In genomic region chr11:123107945-123108344, GRCh38 we compare ENCODE assay signal across 20 cellular contexts. TPM values are rescaled to one million over a fixed set of nuclear protein-coding genes. Genes with fewer than 3 reads are reported as not detected.
DNase-seq lines count a peak whose midpoint lies in the region; ATAC-seq and TF ChIP-seq lines count a peak whose summit lies in the region.
"Had no signal": no experiment of that assay in that cellular context is flagged by ENCODE, and none has a peak within 500 bp of the region (broad histone marks: within the 10 kb centered on the region; RNA-seq: fewer than 3 reads in every experiment).

No MANE protein-coding gene starts in this region.

- intact Hi-C loops in A673 (cut with micrococcal nuclease; ENCODE audit: unreplicated experiment): no loop called here

- H3K27me3 Mint-ChIP-seq in HFFc6 (ENCODE audit: insufficient read depth) (peaks cover 1% of the 10 kb centered on the region; the same call in 1 of the 2 replicates), mesothelial cell of epicardium (ENCODE audit: low read depth) (no peaks in the 10 kb centered on the region)
- H3K27me3 Mint-ChIP-seq: T-cell had no signal

- H3K9me3 ChIP-seq in A673 (ENCODE audit: low read depth, low read length, poor library complexity, severe bottlenecking): no peaks in the 10 kb centered on the region
- H3K9me3 ChIP-seq: A549, BE2C, Peyer's patch had no signal

- no peak for DNase-seq in A673 (ENCODE audit: low spot score)
- no peak for DNase-seq in HFFc6
- DNase-seq in cerebellar cortex (ENCODE audit: low spot score): peak; percentile 35
- no peak for DNase-seq in mesothelial cell of epicardium (ENCODE audit: low spot score in 2 of 2, unreplicated experiment in 2 of 2)
- DNase-seq in NCI-H2107 treated with DMSO at 0.1 percent for 48 hours (lab: John Stamatoyannopoulos, UW; ENCODE audit: unreplicated experiment): no peak
- DNase-seq in islet precursor cell: no peak
- DNase-seq: BE2C, DND-41, H9, MV-4-11, NCI-H1105 treated with DMSO at 0.1 percent for 48 hours, NCI-H1694, NCI-H2081, NCI-H774, Peyer's patch, T-cell had no signal

- no peak overlapping the region for H3K4me3 ChIP-seq in A673 (ENCODE audit: low read depth, low read length, poor library complexity, severe bottlenecking)
- H3K4me3 ChIP-seq: A549, GM12878, Peyer's patch had no signal

- BruUV-seq in A673 (replicated peaks; lab: Mats Ljungman, UMichigan): no TSS peak

- H3K4me3 Mint-ChIP-seq in HFFc6 (no peak overlapping the region), mesothelial cell of epicardium (no peak overlapping the region)
- H3K4me3 Mint-ChIP-seq: IgD-negative memory B cell, T-cell had no signal

- H3K9me3 Mint-ChIP-seq in HFFc6: no peaks in the 10 kb centered on the region
- H3K9me3 Mint-ChIP-seq in mesothelial cell of epicardium: no peaks in the 10 kb centered on the region
- H3K9me3 Mint-ChIP-seq: H9, IgD-negative memory B cell, T-cell had no signal

- peaks cover 35% of the 10 kb centered on the region for H3K4me1 ChIP-seq in A673 (ENCODE audit: insufficient read depth, low read length, poor library complexity, severe bottlenecking)
- H3K4me1 ChIP-seq: Peyer's patch had no signal

- H3K27ac Mint-ChIP-seq in HFFc6 (peak overlapping the region; percentile 49), mesothelial cell of epicardium (peak overlapping the region; percentile 41)
- H3K27ac Mint-ChIP-seq: IgD-negative memory B cell, T-cell had no signal

- no peaks in the 10 kb centered on the region for H3K36me3 ChIP-seq in A673 (ENCODE audit: insufficient read depth, low read length, poor library complexity, severe bottlenecking)
- H3K36me3 ChIP-seq: BE2C, Peyer's patch had no signal

- H3K36me3 Mint-ChIP-seq in HFFc6 (ENCODE audit: low read depth) (0 out of 2 replicates have a peak, but pooled peaks cover 4% of the 10 kb centered on the region), mesothelial cell of epicardium (no peaks in the 10 kb centered on the region)
- H3K36me3 Mint-ChIP-seq: IgD-negative memory B cell, T-cell had no signal

- H3K27ac ChIP-seq in A673 (ENCODE audit: low read depth, low read length, poor library complexity, severe bottlenecking): peak overlapping the region; percentile 48
- H3K27ac ChIP-seq: A549, Peyer's patch had no signal

- POLR2A ChIA-PET in A673 (lab: Charles Lee; ENCODE audit: low non-redundant PET): no interaction called here

- CTCF ChIA-PET in A673 (lab: Charles Lee): interaction anchor here (0.6 to 6.9 kb wide), 5 partner anchors 21 to 395 kb away, joined by 3 to 61 read pairs (median 7); no protein-coding TSS in a partner anchor

- H3K4me1 Mint-ChIP-seq in HFFc6 (ENCODE audit: low read depth) (peaks cover 67% of the 10 kb centered on the region), mesothelial cell of epicardium (peaks cover 10% of the 10 kb centered on the region)

- TF ChIP-seq CTCF in A673 (conservative IDR thresholded peaks at IDR 0.05; ENCODE audit: low read depth, low read length): no peak
- TF ChIP-seq CTCF in HFFc6 (IDR thresholded peaks at IDR 0.05): no peak
- no peak for TF ChIP-seq CTCF in mesothelial cell of epicardium (IDR thresholded peaks at IDR 0.05; ENCODE audit: unreplicated experiment)

- no peak for ATAC-seq in HG03342 (IDR thresholded peaks at IDR 0.05; ENCODE audit: unreplicated experiment)
- ATAC-seq: A549, GM12878, T-cell had no signal

- H3K27me3 ChIP-seq in A673 (replicated peaks; ENCODE audit: insufficient read depth, low read depth, low read length, poor library complexity): no peaks in the 10 kb centered on the region
- H3K27me3 ChIP-seq: BE2C, Peyer's patch had no signal

RNA-seq across cellular contexts. Expression of gene HSPA8, which starts 46.0 kb away (rescaled TPM):
- total RNA-seq in A673 (2021): 2,297 and 3,307 TPM in 2 replicates
- total RNA-seq in HFFc6 (2021; fragmentation: NEBNext Ultra II Directional; extraction: Animal tissue kit (Norgen Biotek cat#: 25700)): 1,000 to 10,000 TPM; 1,520 to 2,256 (median 2,072) TPM
- total RNA-seq in mesothelial cell of epicardium: 714 to 741 TPM (median 735 TPM) in 3 replicates
